ENCODE assay signal across 16 cellular contexts in genomic region chr4:60366661-60367060, GRCh38.
DNase-seq lines count a peak whose midpoint lies in the region; ATAC-seq and TF ChIP-seq lines count a peak whose summit lies in the region.
"Had no signal": no experiment of that assay in that cellular context is flagged by ENCODE, and none has a peak within 500 bp of the region (broad histone marks: within the 10 kb centered on the region; RNA-seq: fewer than 3 reads in every experiment).

No MANE protein-coding gene starts in this region.

- no peak for TF ChIP-seq CTCF in VCaP (conservative IDR thresholded peaks at IDR 0.05)

- no peak for ATAC-seq in activated CD8-positive, alpha-beta T cell treated with anti-CD3 and anti-CD28 coated beads, Interleukin-2, amount 10 ng/mL, durations not matched to agents 7 days and 5 days
- ATAC-seq in HG03095 (IDR thresholded peaks at IDR 0.05; ENCODE audit: unreplicated experiment) = no peak

- no peaks in the 10 kb centered on the region for H3K27me3 Mint-ChIP-seq in activated CD8-positive, alpha-beta T cell treated with anti-CD3 and anti-CD28 coated beads, Interleukin-2, amount 10 ng/mL, durations not matched to agents 7 days and 5 days (ENCODE audit: low read depth)
- H3K27me3 Mint-ChIP-seq: CD4-positive, alpha-beta memory T cell had no signal

- POLR2A ChIA-PET in activated CD8-positive, alpha-beta T cell treated with anti-CD3 and anti-CD28 coated beads, Interleukin-2, amount 10 ng/mL, durations not matched to agents 7 days and 5 days (lab: Charles Lee) = no interaction called here

- DNase-seq in NCI-H2081 treated with DMSO at 0.1 percent for 48 hours (lab: John Stamatoyannopoulos, UW) = peak; percentile 2
- DNase-seq in middle frontal gyrus (ENCODE audit: extremely low spot score, low spot score) = peak; percentile 15
- DNase-seq in superior temporal gyrus (ENCODE audit: extremely low spot score) = peak; percentile 47
- no peak for DNase-seq in activated CD8-positive, alpha-beta T cell treated with anti-CD3 and anti-CD28 coated beads, Interleukin-2, amount 10 ng/mL, durations not matched to agents 7 days and 5 days
- DNase-seq in activated T-cell treated with anti-CD3 and anti-CD28 coated beads, Interleukin-2, amount 50 U/mL, for 48 hours = no peak
- DNase-seq: 8988T; CD4-positive, alpha-beta memory T cell; DMS79 treated with DMSO at 0.1 percent for 48 hours; GF-D8; GM23248; HCEC 1CT had no signal

- H3K27ac ChIP-seq in VCaP = peak overlapping the region; percentile 36
- H3K27ac ChIP-seq: BLaER1, GM23248, HL-60 had no signal

- peaks cover 8% of the 10 kb centered on the region for H3K9me3 Mint-ChIP-seq in activated CD8-positive, alpha-beta T cell treated with anti-CD3 and anti-CD28 coated beads, Interleukin-2, amount 10 ng/mL, durations not matched to agents 7 days and 5 days (ENCODE audit: insufficient read depth)

- H3K4me1 Mint-ChIP-seq in activated CD8-positive, alpha-beta T cell treated with anti-CD3 and anti-CD28 coated beads, Interleukin-2, amount 10 ng/mL, durations not matched to agents 7 days and 5 days (ENCODE audit: low read depth) = no peaks in the 10 kb centered on the region
- H3K4me1 Mint-ChIP-seq: CD14-positive monocyte; CD4-positive, alpha-beta memory T cell had no signal

- H3K27ac Mint-ChIP-seq in activated CD8-positive, alpha-beta T cell treated with anti-CD3 and anti-CD28 coated beads, Interleukin-2, amount 10 ng/mL, durations not matched to agents 7 days and 5 days = no peak overlapping the region
- H3K27ac Mint-ChIP-seq: CD14-positive monocyte; CD4-positive, alpha-beta memory T cell had no signal

- no peak overlapping the region for H3K4me3 Mint-ChIP-seq in activated CD8-positive, alpha-beta T cell treated with anti-CD3 and anti-CD28 coated beads, Interleukin-2, amount 10 ng/mL, durations not matched to agents 7 days and 5 days
- H3K4me3 Mint-ChIP-seq: CD14-positive monocyte; CD4-positive, alpha-beta memory T cell had no signal

- CTCF ChIA-PET in activated CD8-positive, alpha-beta T cell treated with anti-CD3 and anti-CD28 coated beads, Interleukin-2, amount 10 ng/mL, durations not matched to agents 7 days and 5 days (lab: Charles Lee) = no interaction called here

- no peaks in the 10 kb centered on the region for H3K36me3 Mint-ChIP-seq in activated CD8-positive, alpha-beta T cell treated with anti-CD3 and anti-CD28 coated beads, Interleukin-2, amount 10 ng/mL, durations not matched to agents 7 days and 5 days (ENCODE audit: low read depth)
- H3K36me3 Mint-ChIP-seq: CD14-positive monocyte; CD4-positive, alpha-beta memory T cell had no signal

Comparison
In these comparisons a context has a peak if more than half of its experiments do, and no peak if none do; other contexts are left out.
1. DNase-seq: peak in NCI-H2081 treated with DMSO at 0.1 percent for 48 hours (single experiment), middle frontal gyrus (single experiment) and superior temporal gyrus (single experiment); none in activated CD8-positive, alpha-beta T cell treated with anti-CD3 and anti-CD28 coated beads, Interleukin-2, amount 10 ng/mL, durations not matched to agents 7 days and 5 days (single experiment) and activated T-cell treated with anti-CD3 and anti-CD28 coated beads, Interleukin-2, amount 50 U/mL, for 48 hours (0 of 2).